ENCODE assay signal across 8 cellular contexts in the genomic region with DNA sequence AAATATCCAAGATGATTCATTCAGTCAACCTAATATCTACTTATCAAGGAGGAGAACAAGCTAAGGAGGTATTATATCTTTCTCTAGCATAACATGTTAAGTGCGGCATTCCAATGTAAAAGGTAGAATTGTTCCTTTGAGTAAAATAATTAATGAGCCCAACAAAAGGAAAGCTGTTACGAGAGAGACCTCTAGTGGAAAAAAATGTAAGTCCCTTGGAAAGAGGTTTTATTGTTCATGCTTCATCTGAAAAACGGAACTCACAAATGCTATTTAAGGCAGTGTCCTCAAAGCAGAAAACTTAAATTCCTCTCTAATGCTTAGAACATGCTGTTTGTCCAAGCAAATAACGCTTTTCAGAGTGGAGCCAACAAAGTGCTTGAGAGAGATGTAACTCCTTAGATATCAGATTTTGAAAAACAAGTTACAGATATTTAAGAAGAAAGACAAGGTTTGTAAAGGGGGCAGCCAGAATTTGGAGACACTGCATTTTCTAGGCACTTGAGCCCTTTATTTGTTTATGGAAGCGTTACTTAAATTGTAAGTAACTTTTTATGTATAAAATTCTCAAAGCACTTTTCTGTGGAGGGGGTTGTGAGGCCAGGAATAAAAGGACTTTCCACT.
DNase-seq lines count a peak whose midpoint lies in the region; ATAC-seq, FAIRE-seq and TF ChIP-seq lines count a peak whose summit lies in the region.

No MANE protein-coding gene starts in this region.

- no peak for TF ChIP-seq POLR2A in H1 (IDR thresholded peaks at IDR 0.05; ENCODE audit: control extremely low read depth in 1 of 2, low read depth in 2 of 2, low read length in 2 of 2)

- no peak overlapping the region for H3K4ac ChIP-seq in H1 (replicated peaks; ENCODE audit: insufficient read length, low read depth, low read length)

- POLR2A ChIA-PET in GM10248 (lab: Yijun Ruan, JAX): interaction anchor here (0.6 kb wide), 1 partner anchor 597 kb away, joined by 3 read pairs; no protein-coding TSS in a partner anchor
- POLR2A ChIA-PET in H1 (lab: Charles Lee; ENCODE audit: partially characterized antibody): no interaction called here

- no peak overlapping the region for H3K23ac ChIP-seq in H1 (ENCODE audit: insufficient read length)

- no peak overlapping the region for H2BK15ac ChIP-seq in H1 (ENCODE audit: low read length)

- no peaks in the 10 kb centered on the region for H3K9me3 ChIP-seq in H1 (ENCODE audit: insufficient read depth in 2 of 2, low read depth in 1 of 2, low read length in 1 of 2)

- no peak overlapping the region for H3K14ac ChIP-seq in H1 (ENCODE audit: insufficient read length)

- H3K27ac ChIP-seq in 22Rv1 (no peak overlapping the region), H1 (ENCODE audit: low read depth, low read length) (no peak overlapping the region)

- H4K20me1 ChIP-seq in H1 (replicated peaks in 1 of 2; ENCODE audit: control insufficient read depth in 1 of 2, insufficient read depth in 2 of 2, low read length in 2 of 2): no peaks in the 10 kb centered on the region

- no peak overlapping the region for H4K5ac ChIP-seq in H1 (ENCODE audit: insufficient read length, low read depth, low read length)

- no peak overlapping the region for H3K56ac ChIP-seq in H1 (replicated peaks; ENCODE audit: insufficient read length, low read depth, low read length)

- no peak overlapping the region for H4K8ac ChIP-seq in H1 (ENCODE audit: extremely low read depth, insufficient read depth, low read length)

- peak; percentile 64 for ATAC-seq in HG03175 (IDR thresholded peaks at IDR 0.05; ENCODE audit: unreplicated experiment)
- no peak for ATAC-seq in GM18861 (IDR thresholded peaks at IDR 0.05; ENCODE audit: unreplicated experiment)

- H2BK120ac ChIP-seq in H1 (replicated peaks; ENCODE audit: low read depth, low read length): no peak overlapping the region

- H2BK12ac ChIP-seq in H1 (ENCODE audit: low read depth, low read length): no peak overlapping the region

- peak; percentile 71 to 77 for TF ChIP-seq RAD21 in H1 (IDR thresholded peaks at IDR 0.05 in 1 of 2, conservative IDR thresholded peaks at IDR 0.05 in 1 of 2; ENCODE audit: low read depth in 2 of 2, low read length in 2 of 2)

- DNase-seq in GM10248 (ENCODE audit: extremely low spot score) (no peak), NOMO-1 treated with DMSO at 0.1 percent for 48 hours (lab: John Stamatoyannopoulos, UW; ENCODE audit: unreplicated experiment) (peak; percentile 44), H1 (ENCODE audit: low read depth in 1 of 2, low spot score in 2 of 2) (no peak), non-pigmented ciliary epithelial cell (ENCODE audit: low read depth) (peak; percentile 8)
- DNase-seq in activated naive CD8-positive, alpha-beta T cell treated with anti-CD3 and anti-CD28 coated beads for 36 hours: no peak

- no peak overlapping the region for H3K4me3 Mint-ChIP-seq in activated naive CD8-positive, alpha-beta T cell treated with anti-CD3 and anti-CD28 coated beads for 36 hours

- no peaks in the 10 kb centered on the region for H3K27me3 ChIP-seq in H1 (replicated peaks in 1 of 4; ENCODE audit: control insufficient read depth in 3 of 4, extremely low read depth in 1 of 4, insufficient read depth in 3 of 4, low read length in 3 of 4)

- peak; percentile 65 for FAIRE-seq in H1 (lab: Jason Lieb, UNC)

- CTCF ChIA-PET in GM10248 (lab: Yijun Ruan, JAX) (no interaction called here), H1 (lab: Charles Lee; ENCODE audit: partially characterized antibody) (interaction anchor here (0.6 to 1.8 kb wide), 2 partner anchors 10 to 1496 kb away, joined by 5 to 7 read pairs; no protein-coding TSS in a partner anchor)

- H3K9ac ChIP-seq in H1 (replicated peaks in 1 of 4; ENCODE audit: extremely low read depth in 1 of 4, low read depth in 3 of 4, low read length in 3 of 4): no peak overlapping the region

- H3K4me3 ChIP-seq in H1 (ENCODE audit: extremely low read depth in 1 of 4, insufficient read depth in 2 of 4, low read depth in 3 of 4, low read length in 4 of 4): no peak overlapping the region

- no peaks in the 10 kb centered on the region for H3K23me2 ChIP-seq in H1 (ENCODE audit: low read depth, low read length)

- no peaks in the 10 kb centered on the region for H3K4me1 Mint-ChIP-seq in activated naive CD8-positive, alpha-beta T cell treated with anti-CD3 and anti-CD28 coated beads for 36 hours

- H3K9me3 Mint-ChIP-seq in activated naive CD8-positive, alpha-beta T cell treated with anti-CD3 and anti-CD28 coated beads for 36 hours: no peaks in the 10 kb centered on the region

- no peaks in the 10 kb centered on the region for H3K36me3 ChIP-seq in H1 (ENCODE audit: control insufficient read depth in 2 of 4, insufficient read depth in 4 of 4, low read length in 3 of 4)

- no peak overlapping the region for H3K18ac ChIP-seq in H1 (ENCODE audit: extremely low read depth, low read length)

- no peaks in the 10 kb centered on the region for H3K79me1 ChIP-seq in H1 (ENCODE audit: low read depth, low read length)

- peak overlapping the region; percentile 91; the same call in 1 of the 2 replicates for H2AFZ ChIP-seq in H1 (ENCODE audit: low read length)

- H3K4me1 ChIP-seq in H1 (replicated peaks in 1 of 4; ENCODE audit: control insufficient read depth in 3 of 4, insufficient read depth in 4 of 4, low read length in 3 of 4): no peaks in the 10 kb centered on the region

- H4K91ac ChIP-seq in H1 (replicated peaks; ENCODE audit: insufficient read length, low read length): no peak overlapping the region

- TF ChIP-seq EP300 in H1 (IDR thresholded peaks at IDR 0.05; ENCODE audit: borderline replicate concordance in 1 of 2, low read depth in 2 of 2, low read length in 2 of 2): no peak

- H3K4me2 ChIP-seq in H1 (ENCODE audit: insufficient read depth in 1 of 2, low read depth in 2 of 2, low read length in 2 of 2): no peak overlapping the region

- H3K79me2 ChIP-seq in H1 (ENCODE audit: control insufficient read depth in 1 of 2, insufficient read depth in 2 of 2, low read length in 2 of 2): no peaks in the 10 kb centered on the region

- no peaks in the 10 kb centered on the region for H3K36me3 Mint-ChIP-seq in activated naive CD8-positive, alpha-beta T cell treated with anti-CD3 and anti-CD28 coated beads for 36 hours

- no peak overlapping the region for H2AK5ac ChIP-seq in H1 (ENCODE audit: low read depth, low read length)

- no peak overlapping the region for H2BK20ac ChIP-seq in H1 (ENCODE audit: low read length)

- WGBS in H1 (ENCODE audit: extremely low coverage in 1 of 2, insufficient coverage in 1 of 2, insufficient read length in 1 of 2, insufficient replicate concordance in 2 of 2, low coverage in 1 of 2, low lambda C conversion rate in 2 of 2, missing lambda C conversion rate in 1 of 2), 2 experiments: 20% methylated on average over 5 of the region's 5 CpGs; no CpG with 5 or more reads in 1 of the 2 experiments

- H3K27me3 Mint-ChIP-seq in activated naive CD8-positive, alpha-beta T cell treated with anti-CD3 and anti-CD28 coated beads for 36 hours: no peaks in the 10 kb centered on the region

- H2BK5ac ChIP-seq in H1 (ENCODE audit: low read depth, low read length): no peak overlapping the region

- H3K27ac Mint-ChIP-seq in activated naive CD8-positive, alpha-beta T cell treated with anti-CD3 and anti-CD28 coated beads for 36 hours: no peak overlapping the region

- TF ChIP-seq CTCF in 22Rv1 (IDR thresholded peaks at IDR 0.05) (peak; percentile 92), GM10248 (IDR thresholded peaks at IDR 0.05; ENCODE audit: control extremely low read depth, extremely low read depth, low read depth, missing control alignments) (peak; percentile 40), H1 (IDR thresholded peaks at IDR 0.05; ENCODE audit: control extremely low read depth in 1 of 3, insufficient read depth in 1 of 3, low read depth in 1 of 3, low read length in 3 of 3) (peak in 2 of 3 experiments; percentile 22 to 49; a peak in 2 of 4 replicates)

TF ChIP-seq in H1, 55 proteins besides CTCF, POLR2A, EP300 and RAD21 (continues in another document):
- TF ChIP-seq SP1 (IDR thresholded peaks at IDR 0.05; ENCODE audit: low read depth, low read length) (no peak), FOSL1 (IDR thresholded peaks at IDR 0.05; ENCODE audit: insufficient read depth, low read depth, low read length) (no peak), KDM1A (IDR thresholded peaks at IDR 0.05; ENCODE audit: borderline replicate concordance, low read length) (no peak), CHD1 (IDR thresholded peaks at IDR 0.05; ENCODE audit: low read depth, low read length) (no peak), TAF7 (optimal IDR thresholded peaks at IDR 0.05; ENCODE audit: borderline replicate concordance, low read depth, low read length) (no peak), GTF2F1 (IDR thresholded peaks at IDR 0.05; ENCODE audit: borderline replicate concordance, low read depth, low read length) (no peak), JUND (IDR thresholded peaks at IDR 0.05; ENCODE audit: low read length) (no peak), SIX5 (IDR thresholded peaks at IDR 0.05; ENCODE audit: low read depth, low read length) (no peak), EGR1 (IDR thresholded peaks at IDR 0.05; ENCODE audit: borderline replicate concordance, low read depth, low read length) (no peak), NANOG (IDR thresholded peaks at IDR 0.05; ENCODE audit: insufficient read depth, low read depth, low read length, poor library complexity, severe bottlenecking) (no peak), TEAD4 (IDR thresholded peaks at IDR 0.05; ENCODE audit: low read depth, low read length) (no peak), BACH1 (IDR thresholded peaks at IDR 0.05; ENCODE audit: low read length) (no peak), SIN3A (conservative IDR thresholded peaks at IDR 0.05 in 1 of 2, IDR thresholded peaks at IDR 0.05 in 1 of 2; ENCODE audit: low read depth in 1 of 2, low read length in 2 of 2) (no peak), CBX8 (IDR thresholded peaks at IDR 0.05; ENCODE audit: borderline replicate concordance, low read depth, low read length) (no peak), TBP (IDR thresholded peaks at IDR 0.05; ENCODE audit: low read depth, low read length) (no peak), TCF12 (IDR thresholded peaks at IDR 0.05; ENCODE audit: low read depth, low read length) (no peak), CBX5 (IDR thresholded peaks at IDR 0.05; ENCODE audit: low read depth, low read length) (no peak)
- TF ChIP-seq, protein P1, sequence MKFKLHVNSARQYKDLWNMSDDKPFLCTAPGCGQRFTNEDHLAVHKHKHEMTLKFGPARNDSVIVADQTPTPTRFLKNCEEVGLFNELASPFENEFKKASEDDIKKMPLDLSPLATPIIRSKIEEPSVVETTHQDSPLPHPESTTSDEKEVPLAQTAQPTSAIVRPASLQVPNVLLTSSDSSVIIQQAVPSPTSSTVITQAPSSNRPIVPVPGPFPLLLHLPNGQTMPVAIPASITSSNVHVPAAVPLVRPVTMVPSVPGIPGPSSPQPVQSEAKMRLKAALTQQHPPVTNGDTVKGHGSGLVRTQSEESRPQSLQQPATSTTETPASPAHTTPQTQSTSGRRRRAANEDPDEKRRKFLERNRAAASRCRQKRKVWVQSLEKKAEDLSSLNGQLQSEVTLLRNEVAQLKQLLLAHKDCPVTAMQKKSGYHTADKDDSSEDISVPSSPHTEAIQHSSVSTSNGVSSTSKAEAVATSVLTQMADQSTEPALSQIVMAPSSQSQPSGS (IDR thresholded peaks at IDR 0.05; ENCODE audit: low read length): no peak

Comparison
In these comparisons a context has a peak if more than half of its experiments do, and no peak if none do; other contexts are left out.
1. CTCF ChIP-seq: peak in every context shown above with its lines; median percentile 92 in 22Rv1; 40 in GM10248; 36 in H1.
2. DNase-seq: peak in NOMO-1 treated with DMSO at 0.1 percent for 48 hours (single experiment) and non-pigmented ciliary epithelial cell (single experiment); none in GM10248 (single experiment), H1 (0 of 2) and activated naive CD8-positive, alpha-beta T cell treated with anti-CD3 and anti-CD28 coated beads for 36 hours (single experiment).